Comparison of ENCODE assay signal across 23 cellular contexts in genomic region chr15:52114656-52115055, GRCh38. TPM values are rescaled to one million over a fixed set of nuclear protein-coding genes. Genes with fewer than 3 reads are reported as not detected.
DNase-seq lines count a peak whose midpoint lies in the region; ATAC-seq and TF ChIP-seq lines count a peak whose summit lies in the region.
"Had no signal": no experiment of that assay in that cellular context is flagged by ENCODE, and none has a peak within 500 bp of the region (broad histone marks: within the 10 kb centered on the region; RNA-seq: fewer than 3 reads in every experiment).

No MANE protein-coding gene starts in this region.

- H3K4me3 Mint-ChIP-seq in glutamatergic neuron (ENCODE audit: unreplicated experiment) = peak overlapping the region; percentile 10
- no peak overlapping the region for H3K4me3 Mint-ChIP-seq in activated CD4-positive, alpha-beta memory T cell treated with anti-CD3 and anti-CD28 coated beads, Interleukin-2, amount 10 ng/mL, durations not matched to agents 7 days and 5 days
- H3K4me3 Mint-ChIP-seq: activated naive CD8-positive, alpha-beta T cell treated with anti-CD3 and anti-CD28 coated beads, Interleukin-2, amount 10 ng/mL, durations not matched to agents 7 days and 5 days; mesothelial cell of epicardium; stimulated activated naive CD8-positive, alpha-beta T cell treated with anti-CD3 and anti-CD28 coated beads, Interleukin-15, amount 100 ng/mL, for 72 hours had no signal

- no peaks in the 10 kb centered on the region for H3K36me3 ChIP-seq in neuronal stem cell (replicated peaks in 1 of 2; ENCODE audit: control insufficient read depth in 2 of 2, insufficient read depth in 2 of 2, low read length in 2 of 2)
- H3K36me3 ChIP-seq: esophagus muscularis mucosa, neutrophil, sigmoid colon, vagina had no signal

- H2AK5ac ChIP-seq in neuronal stem cell (ENCODE audit: low read depth, low read length) = no peak overlapping the region

- no peaks in the 10 kb centered on the region for H3K36me3 Mint-ChIP-seq in glutamatergic neuron (ENCODE audit: unreplicated experiment)
- no peaks in the 10 kb centered on the region for H3K36me3 Mint-ChIP-seq in activated CD4-positive, alpha-beta memory T cell treated with anti-CD3 and anti-CD28 coated beads, Interleukin-2, amount 10 ng/mL, durations not matched to agents 7 days and 5 days (ENCODE audit: low read depth)
- H3K36me3 Mint-ChIP-seq: mesothelial cell of epicardium had no signal

- ATAC-seq in GM21447 (IDR thresholded peaks at IDR 0.05; ENCODE audit: unreplicated experiment) (no peak), HG02623 (IDR thresholded peaks at IDR 0.05; ENCODE audit: unreplicated experiment) (no peak)
- ATAC-seq: activated CD4-positive, CD25-positive, alpha-beta regulatory T cell treated with anti-CD3 and anti-CD28 coated beads, Interleukin-2, amount 50 U/mL, for 24 hours; Panc1; stimulated activated naive CD8-positive, alpha-beta T cell treated with anti-CD3 and anti-CD28 coated beads, Interleukin-15, amount 100 ng/mL, for 72 hours had no signal

- H3K4me3 ChIP-seq in neuronal stem cell (ENCODE audit: low read length in 2 of 2) = no peak overlapping the region
- H3K4me3 ChIP-seq: esophagus muscularis mucosa, sigmoid colon, vagina had no signal

- peak overlapping the region; percentile 0 for H2AFZ ChIP-seq in neuronal stem cell (ENCODE audit: low read length)

- no peaks in the 10 kb centered on the region for H3K4me1 ChIP-seq in neuronal stem cell (ENCODE audit: control insufficient read depth in 2 of 2, insufficient read depth in 1 of 2, low read depth in 1 of 2, low read length in 2 of 2)

- POLR2A ChIA-PET in activated CD4-positive, alpha-beta memory T cell treated with anti-CD3 and anti-CD28 coated beads, Interleukin-2, amount 10 ng/mL, durations not matched to agents 7 days and 5 days (lab: Charles Lee) = no interaction called here

- no peak overlapping the region for H3K4me2 ChIP-seq in neuronal stem cell (ENCODE audit: insufficient read depth, low read length, poor library complexity, severe bottlenecking)
- H3K4me2 ChIP-seq: SK-N-SH had no signal

- DNase-seq in NCI-H1092 (lab: John Stamatoyannopoulos, UW) (peak; percentile 34), SHP77 treated with DMSO at 0.1 percent for 48 hours (lab: John Stamatoyannopoulos, UW) (peak; percentile 5), glutamatergic neuron (no peak), neuronal stem cell (ENCODE audit: low spot score) (no peak), NCI-H1436 treated with DMSO at 0.1 percent for 48 hours (lab: John Stamatoyannopoulos, UW) (no peak)
- no peak for DNase-seq in activated CD4-positive, alpha-beta memory T cell treated with anti-CD3 and anti-CD28 coated beads, Interleukin-2, amount 10 ng/mL, durations not matched to agents 7 days and 5 days
- DNase-seq: activated naive CD8-positive, alpha-beta T cell treated with anti-CD3 and anti-CD28 coated beads, Interleukin-2, amount 10 ng/mL, durations not matched to agents 7 days and 5 days; GOT3; NCI-H2171 treated with DMSO at 0.1 percent for 48 hours; NCI-H82; sigmoid colon; SK-N-SH; stimulated activated CD4-positive, alpha-beta T cell treated with anti-CD3 and anti-CD28 coated beads, Interleukin-1b, Interleukin-23, amount 100 ng/mL, for 48 hours; stimulated activated naive CD8-positive, alpha-beta T cell treated with anti-CD3 and anti-CD28 coated beads, Interleukin-15, amount 100 ng/mL, for 72 hours; T1000 had no signal

- no peak overlapping the region for H2BK120ac ChIP-seq in neuronal stem cell (ENCODE audit: low read depth, low read length)

- peaks cover 5% of the 10 kb centered on the region for H3K27me3 Mint-ChIP-seq in glutamatergic neuron (ENCODE audit: unreplicated experiment)
- peaks cover 19% of the 10 kb centered on the region for H3K27me3 Mint-ChIP-seq in activated CD4-positive, alpha-beta memory T cell treated with anti-CD3 and anti-CD28 coated beads, Interleukin-2, amount 10 ng/mL, durations not matched to agents 7 days and 5 days

- no peaks in the 10 kb centered on the region for H3K27me3 ChIP-seq in neuronal stem cell (ENCODE audit: control insufficient read depth in 3 of 3, insufficient read depth in 3 of 3, low read depth in 1 of 3, low read length in 3 of 3)
- H3K27me3 ChIP-seq: vagina had no signal

- no peak overlapping the region for H2BK5ac ChIP-seq in neuronal stem cell (ENCODE audit: low read length)

- H3K9ac ChIP-seq in neuronal stem cell (ENCODE audit: low read depth, low read length, poor library complexity) = no peak overlapping the region
- H3K9ac ChIP-seq: SK-N-SH had no signal

- H3K9me3 Mint-ChIP-seq in glutamatergic neuron (ENCODE audit: unreplicated experiment) = peaks cover 6% of the 10 kb centered on the region
- H3K9me3 Mint-ChIP-seq in activated CD4-positive, alpha-beta memory T cell treated with anti-CD3 and anti-CD28 coated beads, Interleukin-2, amount 10 ng/mL, durations not matched to agents 7 days and 5 days = no peaks in the 10 kb centered on the region
- H3K9me3 Mint-ChIP-seq: activated naive CD8-positive, alpha-beta T cell treated with anti-CD3 and anti-CD28 coated beads, Interleukin-2, amount 10 ng/mL, durations not matched to agents 7 days and 5 days; mesothelial cell of epicardium; stimulated activated naive CD8-positive, alpha-beta T cell treated with anti-CD3 and anti-CD28 coated beads, Interleukin-15, amount 100 ng/mL, for 72 hours had no signal

- H2BK15ac ChIP-seq in neuronal stem cell (ENCODE audit: low read length) = no peak overlapping the region

- no peak overlapping the region for H4K8ac ChIP-seq in neuronal stem cell (ENCODE audit: low read depth, low read length)

- peak overlapping the region; percentile 6 for H3K27ac Mint-ChIP-seq in glutamatergic neuron (ENCODE audit: unreplicated experiment)
- no peak overlapping the region for H3K27ac Mint-ChIP-seq in activated CD4-positive, alpha-beta memory T cell treated with anti-CD3 and anti-CD28 coated beads, Interleukin-2, amount 10 ng/mL, durations not matched to agents 7 days and 5 days
- H3K27ac Mint-ChIP-seq: activated naive CD8-positive, alpha-beta T cell treated with anti-CD3 and anti-CD28 coated beads, Interleukin-2, amount 10 ng/mL, durations not matched to agents 7 days and 5 days; mesothelial cell of epicardium; stimulated activated naive CD8-positive, alpha-beta T cell treated with anti-CD3 and anti-CD28 coated beads, Interleukin-15, amount 100 ng/mL, for 72 hours had no signal

- no peak overlapping the region for H4K91ac ChIP-seq in neuronal stem cell (ENCODE audit: low read depth, low read length, poor library complexity)

- TF ChIP-seq CTCF in glutamatergic neuron (IDR thresholded peaks at IDR 0.05; ENCODE audit: partially characterized antibody, unreplicated experiment) = no peak

- H3K14ac ChIP-seq in neuronal stem cell (ENCODE audit: low read length) = no peak overlapping the region

- peaks cover 27% of the 10 kb centered on the region for H3K4me1 Mint-ChIP-seq in glutamatergic neuron (ENCODE audit: low read depth, unreplicated experiment)
- peaks cover 7% of the 10 kb centered on the region for H3K4me1 Mint-ChIP-seq in activated CD4-positive, alpha-beta memory T cell treated with anti-CD3 and anti-CD28 coated beads, Interleukin-2, amount 10 ng/mL, durations not matched to agents 7 days and 5 days
- H3K4me1 Mint-ChIP-seq: mesothelial cell of epicardium had no signal

- H2BK12ac ChIP-seq in neuronal stem cell (ENCODE audit: low read length) = no peak overlapping the region

- CTCF ChIA-PET in activated CD4-positive, alpha-beta memory T cell treated with anti-CD3 and anti-CD28 coated beads, Interleukin-2, amount 10 ng/mL, durations not matched to agents 7 days and 5 days (lab: Charles Lee) = interaction anchor here (1.6 kb wide), 1 partner anchor 31 kb away, joined by 4 read pairs; no protein-coding TSS in a partner anchor

- H3K79me1 ChIP-seq in neuronal stem cell (ENCODE audit: low read depth, low read length) = no peaks in the 10 kb centered on the region

- no peak overlapping the region for H3K4ac ChIP-seq in neuronal stem cell (ENCODE audit: low read length)

- no peak overlapping the region for H3K18ac ChIP-seq in neuronal stem cell (ENCODE audit: low read length)

- no CpG with 5 or more reads among the region's 3 CpGs for WGBS in neuronal stem cell (ENCODE audit: extremely low coverage in 2 of 2, insufficient read length in 2 of 2, insufficient replicate concordance in 1 of 2), 2 donors

- H3K27ac ChIP-seq in neuronal stem cell (replicated peaks; ENCODE audit: low read length) = no peak overlapping the region
- H3K27ac ChIP-seq: esophagus muscularis mucosa, neutrophil, sigmoid colon, vagina had no signal

- no peak overlapping the region for H3K23ac ChIP-seq in neuronal stem cell (ENCODE audit: low read depth, low read length, poor library complexity)

- H3K9me3 ChIP-seq in neuronal stem cell (replicated peaks in 1 of 2; ENCODE audit: control insufficient read depth in 2 of 2, insufficient read depth in 1 of 2, low read depth in 1 of 2, low read length in 2 of 2) = no peaks in the 10 kb centered on the region
- H3K9me3 ChIP-seq: esophagus muscularis mucosa, neutrophil, sigmoid colon, SK-N-SH, vagina had no signal

RNA-seq across cellular contexts. Expression of gene BCL2L10, which starts 2.1 kb away (rescaled TPM):
- total RNA-seq in glutamatergic neuron (ENCODE audit: unreplicated experiment) = not detected
- polyA plus RNA-seq in neuronal stem cell (2013, experiment 1 of 2) = 0.06 TPM
- 0.07 TPM for polyA plus RNA-seq in neuronal stem cell (2013, experiment 2 of 2)
- not detected for total RNA-seq in activated CD4-positive, alpha-beta memory T cell treated with anti-CD3 and anti-CD28 coated beads, Interleukin-2, amount 10 ng/mL, durations not matched to agents 7 days and 5 days

Comparison
In these comparisons a context has a peak if more than half of its experiments do, and no peak if none do; other contexts are left out.
1. DNase-seq: peak in NCI-H1092 (single experiment) and SHP77 treated with DMSO at 0.1 percent for 48 hours (single experiment); none in glutamatergic neuron (single experiment), neuronal stem cell (single experiment), activated CD4-positive, alpha-beta memory T cell treated with anti-CD3 and anti-CD28 coated beads, Interleukin-2, amount 10 ng/mL, durations not matched to agents 7 days and 5 days (single experiment) and NCI-H1436 treated with DMSO at 0.1 percent for 48 hours (single experiment).